Comparison of ENCODE assay signal across 8 cellular contexts in genomic region chr9:27528886-27529315, GRCh38. TPM values are rescaled to one million over a fixed set of nuclear protein-coding genes. Genes with fewer than 3 reads are reported as not detected.
DNase-seq lines count a peak whose midpoint lies in the region; ATAC-seq and TF ChIP-seq lines count a peak whose summit lies in the region.

No MANE protein-coding gene starts in this region.

- H3K4me1 ChIP-seq in body of pancreas: peaks cover 9% of the 10 kb centered on the region

- no peaks in the 10 kb centered on the region for H3K27me3 ChIP-seq in body of pancreas

- TF ChIP-seq POLR2A in body of pancreas (IDR thresholded peaks at IDR 0.05): peak in 2 of 3 donors; percentile 26 to 49

- TF ChIP-seq CTCF in body of pancreas (IDR thresholded peaks at IDR 0.05): peak in 1 of 7 experiments; percentile 24

- intact Hi-C loops in body of pancreas (cut with DNase I): no loop called here

- H3K27ac ChIP-seq in body of pancreas (peak overlapping the region; percentile 77 to 87 (median 85)), skin epidermis (peak overlapping the region; percentile 69 to 96 (median 90))

- H3K9me3 ChIP-seq in body of pancreas: no peaks in the 10 kb centered on the region
- H3K9me3 ChIP-seq in iPS-18c (ENCODE audit: control insufficient read depth, insufficient read depth, low read length): no peaks in the 10 kb centered on the region

- H3K4me3 ChIP-seq in body of pancreas: peak overlapping the region; percentile 56 to 60
- H3K4me3 ChIP-seq in iPS-18c (ENCODE audit: insufficient read depth, low read depth, low read length): peak overlapping the region; percentile 86
- H3K4me3 ChIP-seq in skin epidermis: peak overlapping the region; percentile 50 to 85 (median 70)

- H3K36me3 ChIP-seq in body of pancreas (replicated peaks in 1 of 2; ENCODE audit: insufficient read depth in 1 of 2, low read depth in 2 of 2): no peaks in the 10 kb centered on the region

- WGBS in body of pancreas, 2 donors: 0% methylated on average over 18 to 25 of the region's 25 CpGs

- DNase-seq in T-helper 1 cell: peak in 4 of 5 donors; percentile 13 to 21 (median 20)
- peak; percentile 58 to 68 (median 64) for DNase-seq in body of pancreas
- DNase-seq in KG1 (lab: John Stamatoyannopoulos, UW): no peak
- DNase-seq in HK-2 (ENCODE audit: unreplicated experiment): no peak

- ATAC-seq in GM18907 (IDR thresholded peaks at IDR 0.05; ENCODE audit: unreplicated experiment) (peak; percentile 71), HG02973 (IDR thresholded peaks at IDR 0.05; ENCODE audit: unreplicated experiment) (peak; percentile 45), body of pancreas (peak; percentile 67)

RNA-seq across cellular contexts. Expression of gene MOB3B, which starts 0.7 kb away (rescaled TPM):
- total RNA-seq in body of pancreas: 1 to 10 TPM; 4.3 to 6.0 TPM

RNA-seq across cellular contexts. Expression of gene IFNK, which starts 4.8 kb away (rescaled TPM):
- total RNA-seq in body of pancreas: not detected

RNA-seq across cellular contexts. Expression of gene C9orf72, which starts 44.4 kb away (rescaled TPM):
- total RNA-seq in body of pancreas: 10 to 100 TPM; 13.5 to 20.5 TPM

Comparison
In these comparisons a context has a peak if more than half of its experiments do, and no peak if none do; other contexts are left out.
1. DNase-seq: peak in T-helper 1 cell (4 of 5) and body of pancreas (4 of 4); none in KG1 (single experiment) and HK-2 (single experiment).
2. Peak in every context shown above with its lines, with median percentiles within 50 percentile points of each other: ATAC-seq and H3K4me3 ChIP-seq.